ENCODE assay signal across 8 cellular contexts in the genomic region with DNA sequence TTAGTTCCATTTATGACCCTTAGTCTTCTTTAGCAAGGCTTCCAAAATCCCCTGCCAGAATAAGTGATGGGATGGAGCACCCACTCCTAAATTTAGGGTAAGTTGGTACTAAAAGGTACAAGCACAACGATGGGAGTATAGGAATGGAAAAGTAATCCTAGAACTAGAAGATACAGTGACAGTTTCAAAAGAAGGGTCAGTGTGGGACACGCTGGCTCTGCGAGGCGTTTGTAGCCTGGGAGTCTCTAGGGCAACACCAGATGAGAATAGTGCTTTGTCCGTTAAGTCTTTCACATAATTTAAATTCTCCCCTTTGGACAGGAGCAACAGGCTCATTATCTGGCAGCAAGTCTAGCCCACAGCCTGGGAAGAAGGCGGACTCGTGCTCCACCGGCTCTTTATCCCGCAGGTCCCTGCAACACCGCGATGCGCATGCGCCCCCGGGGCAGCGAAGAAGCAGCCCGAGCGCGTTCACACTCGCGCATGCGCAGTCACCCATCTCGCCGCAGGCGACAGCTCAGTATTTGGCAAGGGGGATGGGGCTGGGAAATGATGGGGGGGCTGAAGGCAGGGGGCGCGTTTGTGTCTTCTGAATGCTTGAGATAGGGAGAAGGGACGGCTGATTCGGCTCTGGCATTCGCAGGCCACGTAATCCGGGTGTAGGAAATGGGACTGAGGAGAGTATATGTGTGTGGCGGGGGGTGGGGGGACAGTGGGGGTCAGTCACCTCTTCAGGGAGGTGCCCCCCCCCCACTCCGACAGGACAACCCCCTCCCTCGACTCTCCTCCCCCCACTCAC. TPM values are rescaled to one million over a fixed set of nuclear protein-coding genes. Genes with fewer than 3 reads are reported as not detected.
DNase-seq lines count a peak whose midpoint lies in the region; ATAC-seq and TF ChIP-seq lines count a peak whose summit lies in the region.

No MANE protein-coding gene starts in this region.

- H3K4me3 Mint-ChIP-seq in activated CD4-positive, alpha-beta T cell treated with anti-CD3 and anti-CD28 coated beads, Interleukin-2, amount 10 ng/mL, durations not matched to agents 7 days and 5 days, result peak overlapping the region; percentile 94

- CTCF ChIA-PET in AG04450 (lab: Charles Lee), result interaction anchor here (0.5 to 1.5 kb wide), 19 partner anchors 10 to 672 kb away, joined by 3 to 11 read pairs (median 4); no protein-coding TSS in a partner anchor
- CTCF ChIA-PET in activated CD4-positive, alpha-beta T cell treated with anti-CD3 and anti-CD28 coated beads, Interleukin-2, amount 10 ng/mL, durations not matched to agents 7 days and 5 days (lab: Charles Lee), result interaction anchor here (0.8 to 1.3 kb wide), 3 partner anchors 19 to 107 kb away, joined by 3 to 5 read pairs (median 4); a partner anchor contains a TSS

- H3K27me3 ChIP-seq in AG04450 (ENCODE audit: control insufficient read depth, insufficient read depth, low read length), result no peaks in the 10 kb centered on the region

- POLR2A ChIA-PET in AG04450 (lab: Yijun Ruan, JAX), result interaction anchor here (0.5 to 1.0 kb wide), 18 partner anchors 27 to 1596 kb away, joined by 3 to 20 read pairs (median 4); a partner anchor contains a TSS
- POLR2A ChIA-PET in activated CD4-positive, alpha-beta T cell treated with anti-CD3 and anti-CD28 coated beads, Interleukin-2, amount 10 ng/mL, durations not matched to agents 7 days and 5 days (lab: Charles Lee), result interaction anchor here (0.6 to 1.3 kb wide), 4 partner anchors 13 to 119 kb away, joined by 4 to 9 read pairs (median 6); a partner anchor contains a TSS

- TF ChIP-seq CTCF in AG04450 (IDR thresholded peaks at IDR 0.05; ENCODE audit: low read depth, low read length), result no peak

- peaks cover 2% of the 10 kb centered on the region for H3K27me3 Mint-ChIP-seq in activated CD4-positive, alpha-beta T cell treated with anti-CD3 and anti-CD28 coated beads, Interleukin-2, amount 10 ng/mL, durations not matched to agents 7 days and 5 days

- peaks cover 46% of the 10 kb centered on the region for H3K4me1 Mint-ChIP-seq in activated CD4-positive, alpha-beta T cell treated with anti-CD3 and anti-CD28 coated beads, Interleukin-2, amount 10 ng/mL, durations not matched to agents 7 days and 5 days

- peak; percentile 90 for DNase-seq in AG04450 (ENCODE audit: low read depth, low spot score)
- DNase-seq in NCI-H526 (lab: John Stamatoyannopoulos, UW), result peak; percentile 93 to 98
- DNase-seq in activated CD4-positive, alpha-beta T cell treated with anti-CD3 and anti-CD28 coated beads, Interleukin-2, amount 10 ng/mL, durations not matched to agents 7 days and 5 days, result peak; percentile 96
- peak; percentile 90 for DNase-seq in dedifferentiated amniotic fluid mesenchymal stem cell (ENCODE audit: extremely low spot score)
- peak; percentile 97 for DNase-seq in left lobe of liver (ENCODE audit: low spot score)
- DNase-seq in stimulated activated CD4-positive, alpha-beta T cell treated with anti-CD3 and anti-CD28 coated beads, Interleukin-1b, Interleukin-23, amount 100 ng/mL, for 48 hours, result peak; percentile 95

- H3K36me3 Mint-ChIP-seq in activated CD4-positive, alpha-beta T cell treated with anti-CD3 and anti-CD28 coated beads, Interleukin-2, amount 10 ng/mL, durations not matched to agents 7 days and 5 days (ENCODE audit: low read depth), result peaks cover 29% of the 10 kb centered on the region

- in situ Hi-C loops in GM18951 (cut with MboI; ENCODE audit: low sequenced_read_pairs, unreplicated experiment), result no loop called here

- H3K4me3 ChIP-seq in AG04450 (ENCODE audit: low read depth, low read length), result peak overlapping the region; percentile 78

- H3K9me3 Mint-ChIP-seq in activated CD4-positive, alpha-beta T cell treated with anti-CD3 and anti-CD28 coated beads, Interleukin-2, amount 10 ng/mL, durations not matched to agents 7 days and 5 days, result peaks cover 4% of the 10 kb centered on the region

- peak overlapping the region; percentile 83 for H3K27ac ChIP-seq in AG04450 (ENCODE audit: low read depth, low read length)

- peak; percentile 53 for ATAC-seq in HG03460 (IDR thresholded peaks at IDR 0.05; ENCODE audit: unreplicated experiment)
- peak; percentile 78 for ATAC-seq in left lobe of liver

- TF ChIP-seq POLR2A in GM18951 (IDR thresholded peaks at IDR 0.05; ENCODE audit: extremely low read depth, insufficient read depth, insufficient read length), result peak; percentile 40

- H3K9me3 ChIP-seq in AG04450 (ENCODE audit: control insufficient read depth, insufficient read depth, low read length), result no peaks in the 10 kb centered on the region; the same call in 1 of the 2 replicates

- peak overlapping the region; percentile 99 for H3K27ac Mint-ChIP-seq in activated CD4-positive, alpha-beta T cell treated with anti-CD3 and anti-CD28 coated beads, Interleukin-2, amount 10 ng/mL, durations not matched to agents 7 days and 5 days

RNA-seq across cellular contexts. Expression of a gene that starts 0.6 kb away (rescaled TPM):
- polyA plus RNA-seq in AG04450 (2011; rRNA removed), result 51.6 and 52.1 TPM in 2 replicates
- 77.0 and 81.1 TPM in 2 replicates for polyA minus RNA-seq in AG04450 (2011; rRNA and poly(A)+ RNA removed)
- total RNA-seq in activated CD4-positive, alpha-beta T cell treated with anti-CD3 and anti-CD28 coated beads, Interleukin-2, amount 10 ng/mL, durations not matched to agents 7 days and 5 days, result 10 to 100 TPM; 64.1 to 68.1 TPM
- total RNA-seq in left lobe of liver, result 31.3 TPM

RNA-seq across cellular contexts. Expression of a gene that starts 30.4 kb away (rescaled TPM):
- polyA plus RNA-seq in AG04450 (2011; rRNA removed), result 99.1 and 109 TPM in 2 replicates
- 64.2 and 77.9 TPM in 2 replicates for polyA minus RNA-seq in AG04450 (2011; rRNA and poly(A)+ RNA removed)
- 10 to 100 TPM; 55.8 to 70.1 TPM for total RNA-seq in activated CD4-positive, alpha-beta T cell treated with anti-CD3 and anti-CD28 coated beads, Interleukin-2, amount 10 ng/mL, durations not matched to agents 7 days and 5 days
- 54.5 TPM for total RNA-seq in left lobe of liver

Comparison
In these comparisons a context has a peak if more than half of its experiments do, and no peak if none do; other contexts are left out.
1. Peak in every context shown above with its lines: DNase-seq, ATAC-seq, H3K4me3 ChIP-seq and H3K27ac ChIP-seq.